In genomic region chr2:17600805-17601204, GRCh38 we compare ENCODE assay signal across 8 cellular contexts.
"Had no signal": no experiment of that assay in that cellular context is flagged by ENCODE, and none has a peak within 500 bp of the region (broad histone marks: within the 10 kb centered on the region; RNA-seq: fewer than 3 reads in every experiment).

No MANE protein-coding gene starts in this region.

- H3K4me2 ChIP-seq: GM23338 had no signal

- H3K27ac ChIP-seq: HL-60 had no signal

- H3K9me3 Mint-ChIP-seq: GM23338, H9 had no signal

- FAIRE-seq: H1, H54, HepG2 had no signal

- ATAC-seq: GM23338, HepG2 had no signal

- H3K27ac Mint-ChIP-seq: GM23338, H9, IgD-negative memory B cell had no signal

- H3K4me3 Mint-ChIP-seq: GM23338, H9, IgD-negative memory B cell had no signal

- DNase-seq: HCEC 1CT had no signal

- H3K4me1 Mint-ChIP-seq: IgD-negative memory B cell had no signal

- H3K4me3 ChIP-seq: GM23338 had no signal
